In the genomic region with DNA sequence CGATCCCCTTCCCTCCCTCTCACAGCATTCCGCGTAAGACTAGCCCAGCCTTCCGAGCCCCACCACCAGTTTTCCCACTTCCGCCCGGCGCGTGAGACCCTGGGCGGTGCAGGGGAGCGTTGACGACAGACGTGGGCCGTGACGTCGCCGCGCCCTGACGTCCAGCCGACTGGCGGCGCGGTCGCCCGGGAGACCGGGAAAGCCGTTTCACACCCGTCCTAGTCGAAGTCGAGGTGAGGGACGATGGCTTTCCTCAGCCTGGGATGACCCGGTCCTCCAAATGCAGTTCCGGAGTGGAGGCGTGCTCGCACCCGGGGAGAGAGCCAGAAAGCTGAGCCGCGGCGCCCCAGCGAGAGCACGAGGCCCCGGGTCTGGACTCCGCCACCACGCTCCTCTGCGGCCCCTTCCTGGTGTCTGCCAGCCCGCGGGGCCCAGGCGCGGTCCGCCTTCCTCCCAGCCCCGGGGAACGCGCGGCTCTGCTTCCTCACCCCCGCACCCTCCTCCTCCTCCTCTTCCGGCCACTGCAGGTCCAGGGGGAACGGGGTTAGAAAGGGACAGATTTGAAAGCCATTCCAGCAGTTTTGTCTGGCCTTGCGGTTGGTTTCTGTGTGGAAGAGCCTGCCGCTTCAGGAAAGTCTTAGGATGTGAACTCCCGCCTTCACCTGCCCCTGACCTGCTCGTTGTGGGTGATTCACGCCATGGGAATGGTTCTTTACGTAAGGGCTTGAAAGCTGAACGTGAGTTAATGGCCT, we compare ENCODE assay signal across 8 cellular contexts. TPM values are rescaled to one million over a fixed set of nuclear protein-coding genes. Genes with fewer than 3 reads are reported as not detected.
A peak's percentile ranks its signal among the peaks of the same experiment; 100 is the strongest.
DNase-seq lines count a peak whose midpoint lies in the region; ATAC-seq and TF ChIP-seq lines count a peak whose summit lies in the region.

Gene LEKR1, plus strand, starts transcription at position 210 of the 752 bp plus-strand sequence. CDS start 2,977 bp downstream, outside the sequence.

- peak within 1 kb of the TSS; percentile 77 for H2AFZ ChIP-seq in neural progenitor cell (replicated peaks)

- H3K4me3 Mint-ChIP-seq in neural progenitor cell: peak within 1 kb of the TSS; percentile 83

- H3K79me2 ChIP-seq in neural progenitor cell (ENCODE audit: low read depth): no peaks in the 10 kb centered on the region

- H3K36me3 Mint-ChIP-seq in neural progenitor cell: no peaks in the 10 kb centered on the region

- H3K9ac ChIP-seq in neural progenitor cell: no peak within 1 kb of the TSS

- peaks cover 16% of the 10 kb centered on the region for H3K4me1 Mint-ChIP-seq in neural progenitor cell

- H3K9me3 Mint-ChIP-seq in neural progenitor cell: no peaks in the 10 kb centered on the region

- H3K27ac ChIP-seq in foreskin keratinocyte: peak within 1 kb of the TSS; percentile 87
- H3K27ac ChIP-seq in neural progenitor cell: no peak within 1 kb of the TSS

- H3K4me2 ChIP-seq in neural progenitor cell: peak within 1 kb of the TSS; percentile 83

- H3K27me3 Mint-ChIP-seq in neural progenitor cell (ENCODE audit: insufficient read depth, low read depth): peaks cover 7% of the 10 kb centered on the region

- no peak for TF ChIP-seq CTCF in foreskin keratinocyte (conservative IDR thresholded peaks at IDR 0.05)
- TF ChIP-seq CTCF in neural progenitor cell (IDR thresholded peaks at IDR 0.05): no peak

- TF ChIP-seq POLR2A in Raji (IDR thresholded peaks at IDR 0.05; ENCODE audit: insufficient read depth, low read depth, low read length): peak; percentile 67

- H3K27me3 ChIP-seq in foreskin keratinocyte (no peaks in the 10 kb centered on the region), neural progenitor cell (peaks cover 21% of the 10 kb centered on the region)

- no peaks in the 10 kb centered on the region for H3K9me3 ChIP-seq in neural progenitor cell (ENCODE audit: low read depth)

- H3K27ac Mint-ChIP-seq in neural progenitor cell: peak within 1 kb of the TSS; percentile 88

- DNase-seq in DMS153 treated with DMSO at 0.1 percent for 48 hours (lab: John Stamatoyannopoulos, UW; ENCODE audit: unreplicated experiment) (peak; percentile 61), HuH-7.5 (ENCODE audit: low spot score) (peak; percentile 83), foreskin keratinocyte (peak; percentile 90 to 96), neural progenitor cell (ENCODE audit: low spot score) (peak; percentile 83), stromal cell of bone marrow (ENCODE audit: low read depth) (peak; percentile 76)
- DNase-seq in activated gamma-delta T cell treated with anti-CD3 and anti-CD28 coated beads, Interleukin-2, amount 50 U/mL, for 16 hours (ENCODE audit: low read depth): peak; percentile 43

- H3F3A ChIP-seq in neural progenitor cell (ENCODE audit: low read depth): peaks cover 15% of the 10 kb centered on the region

- no peaks in the 10 kb centered on the region for H4K20me1 ChIP-seq in neural progenitor cell (ENCODE audit: low read depth)

- peak; percentile 86 for ATAC-seq in GM21526 (IDR thresholded peaks at IDR 0.05; ENCODE audit: low FRiP score, unreplicated experiment)
- ATAC-seq in foreskin keratinocyte: peak; percentile 94

- H3K4me3 ChIP-seq in neural progenitor cell: peak within 1 kb of the TSS; percentile 51

- peaks cover 10% of the 10 kb centered on the region for H3K4me1 ChIP-seq in foreskin keratinocyte
- H3K4me1 ChIP-seq in neural progenitor cell: peaks cover 15% of the 10 kb centered on the region

- no peaks in the 10 kb centered on the region for H3K36me3 ChIP-seq in neural progenitor cell

RNA-seq across cellular contexts. Expression of gene LEKR1, which starts in this region (rescaled TPM):
- total RNA-seq in foreskin keratinocyte: 0.37 and 0.67 TPM in 2 replicates
- polyA plus RNA-seq in foreskin keratinocyte: 0.03 and 0.27 TPM in 2 replicates
- total RNA-seq in neural progenitor cell (ENCODE audit: low replicate concordance): 0.56 and 1.9 TPM in 2 replicates

Comparison
In these comparisons a context has a peak if more than half of its experiments do, and no peak if none do; other contexts are left out.
1. Peak in DNase-seq, ATAC-seq and H3K27ac ChIP-seq in foreskin keratinocyte; RNA of the gene not detected or under 1 TPM.
2. DNase-seq: peak in every context shown above with its lines; median percentile 93 in foreskin keratinocyte; 83 in HuH-7.5; 83 in neural progenitor cell; 76 in stromal cell of bone marrow; 61 in DMS153 treated with DMSO at 0.1 percent for 48 hours; 43 in activated gamma-delta T cell treated with anti-CD3 and anti-CD28 coated beads, Interleukin-2, amount 50 U/mL, for 16 hours.